Comparison of ENCODE assay signal across 12 cellular contexts in genomic region chr6:150273457-150274309, GRCh38.
DNase-seq lines count a peak whose midpoint lies in the region; ATAC-seq and TF ChIP-seq lines count a peak whose summit lies in the region.
"Had no signal": no experiment of that assay in that cellular context is flagged by ENCODE, and none has a peak within 500 bp of the region (broad histone marks: within the 10 kb centered on the region; RNA-seq: fewer than 3 reads in every experiment).

No MANE protein-coding gene starts in this region.

- 35 to 47% (median 41%) methylated on average over 15 of the region's 15 CpGs for WGBS in psoas muscle, 3 donors
- WGBS in right cardiac atrium: 90% methylated on average over 15 of the region's 15 CpGs

- peak overlapping the region; percentile 58 for H3K27ac ChIP-seq in WERI-Rb-1
- peak overlapping the region; percentile 85 for H3K27ac ChIP-seq in psoas muscle
- H3K27ac ChIP-seq in right cardiac atrium (ENCODE audit: low read length): no peak overlapping the region
- H3K27ac ChIP-seq: thoracic aorta had no signal

- TF ChIP-seq CTCF in WERI-Rb-1 (IDR thresholded peaks at IDR 0.05; ENCODE audit: low read depth, low read length) (no peak), psoas muscle (IDR thresholded peaks at IDR 0.05) (no peak), GM10266 (IDR thresholded peaks at IDR 0.05; ENCODE audit: control insufficient read depth, insufficient read depth, low read depth, missing control alignments) (no peak)

- DNase-seq in WERI-Rb-1 (peak; percentile 92), psoas muscle (peak; percentile 45 to 77), COLO668 (lab: John Stamatoyannopoulos, UW; ENCODE audit: unreplicated experiment) (no peak), GM10266 (ENCODE audit: extremely low spot score) (no peak), right cardiac atrium (no peak)
- DNase-seq: activated CD4-positive, alpha-beta T cell treated with anti-CD3 and anti-CD28 coated beads for 4 hours; CD4-positive, alpha-beta T cell had no signal

- H3K9me3 ChIP-seq in WERI-Rb-1 (ENCODE audit: severe bottlenecking) (no peaks in the 10 kb centered on the region), psoas muscle (no peaks in the 10 kb centered on the region), right cardiac atrium (ENCODE audit: control insufficient read depth, low read length) (no peaks in the 10 kb centered on the region)
- H3K9me3 ChIP-seq: HAP-1, thoracic aorta had no signal

- H3K27me3 ChIP-seq in WERI-Rb-1 (ENCODE audit: insufficient read depth, low read depth, severe bottlenecking) (no peaks in the 10 kb centered on the region), psoas muscle (ENCODE audit: insufficient read depth in 3 of 3, low read length in 2 of 3) (no peaks in the 10 kb centered on the region), right cardiac atrium (ENCODE audit: control insufficient read depth, insufficient read depth) (no peaks in the 10 kb centered on the region)

- ATAC-seq in GM18907 (IDR thresholded peaks at IDR 0.05; ENCODE audit: unreplicated experiment) (peak; percentile 67), HG02885 (IDR thresholded peaks at IDR 0.05; ENCODE audit: poor library complexity, unreplicated experiment) (peak; percentile 54), psoas muscle (peak; percentile 90 to 95 (median 92)), GM18858 (IDR thresholded peaks at IDR 0.05; ENCODE audit: unreplicated experiment) (no peak), right cardiac atrium (no peak)

- H3K4me1 ChIP-seq in psoas muscle: peaks cover 18% of the 10 kb centered on the region
- H3K4me1 ChIP-seq in right cardiac atrium (ENCODE audit: control insufficient read depth, insufficient read depth, low read length): peaks cover 3% of the 10 kb centered on the region
- H3K4me1 ChIP-seq: HAP-1 had no signal

- H3K36me3 ChIP-seq in WERI-Rb-1: no peaks in the 10 kb centered on the region
- no peaks in the 10 kb centered on the region for H3K36me3 ChIP-seq in psoas muscle (ENCODE audit: insufficient read depth in 1 of 2, low read depth in 1 of 2)
- H3K36me3 ChIP-seq: HAP-1, thoracic aorta had no signal

- intact Hi-C loops in psoas muscle (cut with DNase I): no loop called here
- intact Hi-C loops in right cardiac atrium (cut with DNase I): no loop called here

- H3K4me3 ChIP-seq in WERI-Rb-1 (ENCODE audit: low read depth, low read length) (no peak overlapping the region), psoas muscle (no peak overlapping the region), right cardiac atrium (ENCODE audit: low read length) (no peak overlapping the region)
- H3K4me3 ChIP-seq: HAP-1, thoracic aorta had no signal

Comparison
In these comparisons a context has a peak if more than half of its experiments do, and no peak if none do; other contexts are left out.
1. ATAC-seq: peak in GM18907 (single experiment), HG02885 (single experiment) and psoas muscle (4 of 4); none in GM18858 (single experiment) and right cardiac atrium (0 of 2).
2. DNase-seq: peak in WERI-Rb-1 (single experiment) and psoas muscle (2 of 2); none in COLO668 (single experiment), GM10266 (single experiment) and right cardiac atrium (0 of 3).